In genomic region chr2:232073031-232073430, GRCh38 we compare ENCODE assay signal across 28 cellular contexts.
"Had no signal": no experiment of that assay in that cellular context is flagged by ENCODE, and none has a peak within 500 bp of the region (broad histone marks: within the 10 kb centered on the region; RNA-seq: fewer than 3 reads in every experiment).

No MANE protein-coding gene starts in this region.

- H3K36me3 ChIP-seq: brain microvascular endothelial cell, right lobe of liver, thyroid gland, upper lobe of right lung had no signal

- H3K4me3 ChIP-seq: hepatocyte, lung, mucosa of descending colon, right lobe of liver, thyroid gland, upper lobe of right lung had no signal

- H3K27me3 ChIP-seq: brain microvascular endothelial cell, hepatocyte, right lobe of liver, thyroid gland, upper lobe of right lung had no signal

- DNase-seq: activated CD4-positive, alpha-beta memory T cell treated with anti-CD3 and anti-CD28 coated beads, Interleukin-2, amount 10 ng/mL, durations not matched to agents 7 days and 5 days; activated CD4-positive, alpha-beta T cell treated with anti-CD3 and anti-CD28 coated beads for 1 hour; activated CD4-positive, alpha-beta T cell treated with anti-CD3 and anti-CD28 coated beads, Interleukin-2, amount 10 ng/mL, durations not matched to agents 7 days and 5 days; activated CD8-positive, alpha-beta memory T cell treated with anti-CD3 and anti-CD28 coated beads, Interleukin-2, amount 50 U/mL, for 48 hours; activated gamma-delta T cell; activated naive CD4-positive, alpha-beta T cell treated with anti-CD3 and anti-CD28 coated beads, Interleukin-2, amount 50 U/mL, for 16 hours; activated T-cell treated with anti-CD3 and anti-CD28 coated beads, Interleukin-2, amount 50 U/mL, for 24 hours; amniotic stem cell; brain microvascular endothelial cell; central memory CD4-positive, alpha-beta T cell; effector CD4-positive, alpha-beta T cell; glutamatergic neuron; islet precursor cell; left colon; mucosa of descending colon; right lobe of liver; stimulated activated CD4-positive, alpha-beta T cell treated with anti-CD3 and anti-CD28 coated beads, Interleukin-12 subunit alpha, Interleukin-12 subunit beta, amount 100 ng/mL, for 4 hours; stimulated activated CD4-positive, alpha-beta T cell treated with anti-CD3 and anti-CD28 coated beads, Interleukin-4, amount 100 ng/mL, for 1 hour; stimulated activated naive CD8-positive, alpha-beta T cell treated with anti-CD3 and anti-CD28 coated beads, Interleukin-15, Interleukin-2, amounts not matched to agents 100 U/mL and 50 U/mL, for 24 hours; T-helper 2 cell; thyroid gland; upper lobe of right lung had no signal

- FAIRE-seq: astrocyte, frontal cortex had no signal

- H3K9me3 ChIP-seq: mucosa of descending colon, right lobe of liver, thyroid gland, upper lobe of right lung had no signal

- H3K4me2 ChIP-seq: hepatocyte had no signal

- H2AFZ ChIP-seq: hepatocyte had no signal

- H3K4me1 ChIP-seq: upper lobe of right lung had no signal

- H3K27ac ChIP-seq: brain microvascular endothelial cell, hepatocyte, right lobe of liver, thyroid gland, upper lobe of right lung had no signal

- ATAC-seq: left colon; mucosa of descending colon; natural killer cell treated with Interleukin-12 subunit alpha and Interleukin-12 subunit beta and Interleukin-15 and Interleukin-18, amount 100 ng/mL, for 72 hours; stimulated activated naive CD8-positive, alpha-beta T cell treated with anti-CD3 and anti-CD28 coated beads, Interleukin-15, Interleukin-2, amounts not matched to agents 100 U/mL and 50 U/mL, for 24 hours; upper lobe of right lung; WTC11 had no signal
